ENCODE assay signal across 1 cellular context in the genomic region with DNA sequence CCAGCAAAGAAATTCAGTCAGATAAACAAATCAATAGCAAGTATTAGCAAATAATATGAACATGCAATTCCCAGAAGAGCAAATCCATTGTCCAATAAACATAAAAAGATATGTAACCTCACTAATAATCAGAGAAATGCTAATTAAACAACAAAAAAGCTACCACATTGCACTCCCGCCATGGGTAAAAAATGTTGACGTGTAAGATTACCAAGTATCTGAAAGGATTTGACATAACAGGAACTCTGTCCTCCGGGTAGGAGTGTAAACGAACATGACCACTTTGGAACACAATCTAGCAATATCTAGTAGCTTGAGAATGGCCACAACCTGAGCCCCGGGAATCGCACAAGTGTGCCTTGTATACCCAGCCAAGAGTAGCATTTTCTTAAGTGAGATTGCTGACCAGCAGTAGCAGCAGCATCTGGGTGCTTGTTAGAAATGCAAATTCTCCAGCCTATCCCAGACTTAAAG.
A peak's percentile ranks its signal among the peaks of the same experiment; 100 is the strongest.
TF ChIP-seq lines count a peak whose summit lies in the region.

No MANE protein-coding gene starts in this region.

TF ChIP-seq in liver, 16 proteins besides CTCF, POLR2A, EP300 and RAD21 (continued from another document):
- TF ChIP-seq, protein P1, sequence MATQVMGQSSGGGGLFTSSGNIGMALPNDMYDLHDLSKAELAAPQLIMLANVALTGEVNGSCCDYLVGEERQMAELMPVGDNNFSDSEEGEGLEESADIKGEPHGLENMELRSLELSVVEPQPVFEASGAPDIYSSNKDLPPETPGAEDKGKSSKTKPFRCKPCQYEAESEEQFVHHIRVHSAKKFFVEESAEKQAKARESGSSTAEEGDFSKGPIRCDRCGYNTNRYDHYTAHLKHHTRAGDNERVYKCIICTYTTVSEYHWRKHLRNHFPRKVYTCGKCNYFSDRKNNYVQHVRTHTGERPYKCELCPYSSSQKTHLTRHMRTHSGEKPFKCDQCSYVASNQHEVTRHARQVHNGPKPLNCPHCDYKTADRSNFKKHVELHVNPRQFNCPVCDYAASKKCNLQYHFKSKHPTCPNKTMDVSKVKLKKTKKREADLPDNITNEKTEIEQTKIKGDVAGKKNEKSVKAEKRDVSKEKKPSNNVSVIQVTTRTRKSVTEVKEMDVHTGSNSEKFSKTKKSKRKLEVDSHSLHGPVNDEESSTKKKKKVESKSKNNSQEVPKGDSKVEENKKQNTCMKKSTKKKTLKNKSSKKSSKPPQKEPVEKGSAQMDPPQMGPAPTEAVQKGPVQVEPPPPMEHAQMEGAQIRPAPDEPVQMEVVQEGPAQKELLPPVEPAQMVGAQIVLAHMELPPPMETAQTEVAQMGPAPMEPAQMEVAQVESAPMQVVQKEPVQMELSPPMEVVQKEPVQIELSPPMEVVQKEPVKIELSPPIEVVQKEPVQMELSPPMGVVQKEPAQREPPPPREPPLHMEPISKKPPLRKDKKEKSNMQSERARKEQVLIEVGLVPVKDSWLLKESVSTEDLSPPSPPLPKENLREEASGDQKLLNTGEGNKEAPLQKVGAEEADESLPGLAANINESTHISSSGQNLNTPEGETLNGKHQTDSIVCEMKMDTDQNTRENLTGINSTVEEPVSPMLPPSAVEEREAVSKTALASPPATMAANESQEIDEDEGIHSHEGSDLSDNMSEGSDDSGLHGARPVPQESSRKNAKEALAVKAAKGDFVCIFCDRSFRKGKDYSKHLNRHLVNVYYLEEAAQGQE (IDR thresholded peaks at IDR 0.05) = peak; percentile 42
- TF ChIP-seq HNF4A (conservative IDR thresholded peaks at IDR 0.05) (peak in 1 of 2 donors; percentile 71), TAF1 (conservative IDR thresholded peaks at IDR 0.05) (peak; percentile 48)
